In the genomic region with DNA sequence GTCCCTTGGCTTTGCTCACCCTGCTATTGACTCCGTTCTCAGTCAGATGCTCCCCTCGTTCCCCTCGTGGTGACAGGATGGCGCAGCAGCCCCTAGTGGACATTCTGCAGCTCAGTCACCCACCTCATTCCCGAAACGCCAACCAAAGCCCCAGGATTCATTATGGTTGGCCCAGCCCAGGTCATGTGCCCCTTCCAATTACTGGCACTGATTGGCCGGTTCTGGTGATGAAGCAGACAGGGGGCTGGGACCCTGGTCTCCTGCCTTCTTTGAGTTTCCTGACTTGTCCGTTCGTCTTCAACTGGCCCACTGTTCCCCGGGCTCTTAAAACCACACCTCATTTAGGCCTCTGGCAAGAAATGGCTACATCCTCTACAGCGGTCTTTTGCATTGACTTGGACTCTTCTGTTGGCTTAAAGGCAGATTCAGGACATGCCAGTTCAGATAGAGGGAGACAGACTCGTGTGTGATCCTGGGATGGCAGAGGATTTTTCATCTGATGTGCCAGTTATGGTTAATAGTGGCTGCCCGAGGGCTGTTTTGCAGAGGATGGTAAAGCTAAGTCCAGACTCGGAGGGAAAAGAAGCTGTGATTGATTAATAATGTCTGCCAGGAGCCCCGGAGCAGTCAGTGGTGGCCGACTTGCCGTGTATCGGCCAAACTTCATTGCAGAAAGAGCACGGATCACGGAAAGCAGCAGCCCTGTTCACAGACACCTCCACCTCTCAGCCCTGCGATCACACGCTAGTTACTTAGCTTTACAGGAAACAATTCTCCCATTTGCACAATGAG, we compare ENCODE assay signal across 8 cellular contexts. TPM values are rescaled to one million over a fixed set of nuclear protein-coding genes. Genes with fewer than 3 reads are reported as not detected.
DNase-seq lines count a peak whose midpoint lies in the region; ATAC-seq and TF ChIP-seq lines count a peak whose summit lies in the region.

No MANE protein-coding gene starts in this region.

- no peak overlapping the region for H3K4me2 ChIP-seq in DOHH2 (ENCODE audit: low read length)

- H3K9me3 ChIP-seq in DOHH2 (ENCODE audit: control insufficient read depth, insufficient read depth, low read length) (peaks cover 11% of the 10 kb centered on the region; the same call in 1 of the 2 replicates), adrenal gland (replicated peaks in 1 of 3) (peaks cover 0 to 2% (median 0%) of the 10 kb centered on the region in 3 donors), iPS-18c (ENCODE audit: control insufficient read depth, insufficient read depth, low read length) (no peaks in the 10 kb centered on the region), thyroid gland (no peaks in the 10 kb centered on the region)

- TF ChIP-seq CTCF in DOHH2 (IDR thresholded peaks at IDR 0.05; ENCODE audit: low read depth, low read length, poor library complexity, severe bottlenecking) (peak; percentile 52), adrenal gland (IDR thresholded peaks at IDR 0.05) (peak in 5 of 6 experiments; percentile 23 to 43 (median 34)), thyroid gland (IDR thresholded peaks at IDR 0.05) (peak in 2 of 6 experiments; percentile 7 to 18)

- H4K20me1 ChIP-seq in DOHH2 (ENCODE audit: control insufficient read depth, insufficient read depth, low read depth, low read length) = no peaks in the 10 kb centered on the region

- H3K4me3 ChIP-seq in DOHH2 (ENCODE audit: low read length) (no peak overlapping the region), adrenal gland (peak overlapping the region in 1 of 4 donors; percentile 16), iPS-18c (ENCODE audit: insufficient read depth, low read depth, low read length) (peak overlapping the region; percentile 2; the same call in 1 of the 2 replicates), thyroid gland (replicated peaks in 1 of 3) (no peak overlapping the region)

- 0 out of 2 replicates have a peak, but pooled peaks cover under 1% of the 10 kb centered on the region for H3F3A ChIP-seq in DOHH2 (ENCODE audit: control insufficient read depth, insufficient read depth)

- TF ChIP-seq POLR2A in adrenal gland (IDR thresholded peaks at IDR 0.05) (peak in 1 of 2 donors; percentile 48), thyroid gland (IDR thresholded peaks at IDR 0.05) (peak in 1 of 2 donors; percentile 16)

- DNase-seq in NCI-H1105 treated with DMSO at 0.1 percent for 48 hours (lab: John Stamatoyannopoulos, UW) = peak; percentile 88
- peak in 5 of 7 donors; percentile 33 to 85 (median 75) for DNase-seq in adrenal gland
- peak; percentile 28 for DNase-seq in stimulated activated CD4-positive, alpha-beta T cell treated with anti-CD3 and anti-CD28 coated beads, Interleukin-12 subunit alpha, Interleukin-12 subunit beta, amount 100 ng/mL, for 4 hours
- DNase-seq in LoVo (ENCODE audit: low spot score) = no peak
- no peak for DNase-seq in thyroid gland

- no peaks in the 10 kb centered on the region for H3K27me3 ChIP-seq in DOHH2 (ENCODE audit: control insufficient read depth, low read length)
- no peaks in the 10 kb centered on the region for H3K27me3 ChIP-seq in adrenal gland
- no peaks in the 10 kb centered on the region for H3K27me3 ChIP-seq in thyroid gland

- no peaks in the 10 kb centered on the region for H3K36me3 ChIP-seq in DOHH2 (ENCODE audit: control insufficient read depth, low read length)
- no peaks in the 10 kb centered on the region for H3K36me3 ChIP-seq in adrenal gland (replicated peaks in 1 of 2)
- no peaks in the 10 kb centered on the region for H3K36me3 ChIP-seq in thyroid gland

- 14 to 75% (median 72%) methylated on average over 22 of the region's 22 CpGs for WGBS in adrenal gland, 4 donors
- 82 to 89% methylated on average over 22 of the region's 22 CpGs for WGBS in thyroid gland, 2 donors

- H3K27ac ChIP-seq in DOHH2 (ENCODE audit: low read depth, low read length) = no peak overlapping the region
- peak overlapping the region in 2 of 5 donors; percentile 30 to 66 for H3K27ac ChIP-seq in adrenal gland
- H3K27ac ChIP-seq in thyroid gland = peak overlapping the region in 1 of 3 donors; percentile 0

- ATAC-seq in HG03025 (IDR thresholded peaks at IDR 0.05; ENCODE audit: low FRiP score, unreplicated experiment) = no peak

- intact Hi-C loops in adrenal gland (cut with DNase I) (no loop called here), thyroid gland (cut with DNase I) (no loop called here)

- H3K79me2 ChIP-seq in DOHH2 (ENCODE audit: control insufficient read depth, low read length) = no peaks in the 10 kb centered on the region

- H3K4me1 ChIP-seq in DOHH2 (ENCODE audit: control insufficient read depth, low read length) (no peaks in the 10 kb centered on the region), adrenal gland (replicated peaks in 1 of 2) (no peaks in the 10 kb centered on the region), thyroid gland (peaks cover 2 to 8% of the 10 kb centered on the region in 2 donors)

- H3K9me2 ChIP-seq in DOHH2 (replicated peaks; ENCODE audit: control insufficient read depth, low read length) = no peaks in the 10 kb centered on the region

RNA-seq across cellular contexts. Expression of a gene that starts 37.8 kb away (rescaled TPM):
- total RNA-seq in adrenal gland (10 to 100 TPM in 3 of 8 donors, 1 to 10 TPM in 5; 5.8 to 13.8 (median 9.5) TPM), thyroid gland (10 to 100 TPM in 3 of 4 donors, 1 to 10 TPM in 1; 9.9 to 15.6 (median 15.3) TPM)
- 10 to 100 TPM in 1 of 3 donors, 1 to 10 TPM in 2; 4.1 to 25.8 (median 6.1) TPM for polyA plus RNA-seq in adrenal gland

RNA-seq across cellular contexts. Expression of a gene that starts 38.1 kb away (rescaled TPM):
- total RNA-seq in adrenal gland (10 to 100 TPM; 15.6 to 66.5 (median 34.7) TPM), thyroid gland (10 to 100 TPM; 53.4 to 69.3 (median 60.8) TPM)
- polyA plus RNA-seq in adrenal gland = 10 to 100 TPM; 20.4 to 30.7 (median 21.2) TPM

Comparison
In these comparisons a context has a peak if more than half of its experiments do, and no peak if none do; other contexts are left out.
1. DNase-seq: peak in NCI-H1105 treated with DMSO at 0.1 percent for 48 hours (single experiment), adrenal gland (5 of 7) and stimulated activated CD4-positive, alpha-beta T cell treated with anti-CD3 and anti-CD28 coated beads, Interleukin-12 subunit alpha, Interleukin-12 subunit beta, amount 100 ng/mL, for 4 hours (single experiment); none in LoVo (single experiment) and thyroid gland (0 of 2).